ENCODE assay signal across 10 cellular contexts in genomic region chr1:33371334-33371733, GRCh38. TPM values are rescaled to one million over a fixed set of nuclear protein-coding genes. Genes with fewer than 3 reads are reported as not detected.
"Had no signal": no experiment of that assay in that cellular context is flagged by ENCODE, and none has a peak within 500 bp of the region (broad histone marks: within the 10 kb centered on the region; RNA-seq: fewer than 3 reads in every experiment).

No MANE protein-coding gene starts in this region.

- H3K9ac ChIP-seq: GM23248 had no signal

- H3K27ac ChIP-seq: GM23248 had no signal

- H3K4me3 ChIP-seq: GM23248, HAP-1, K562 had no signal

- H3K9me3 ChIP-seq: HAP-1 had no signal

- DNase-seq: GM23248, GOT3, H7, HFFc6, IMR-90, KG1 had no signal

- ATAC-seq: HCT116, K562 had no signal

- H2AFZ ChIP-seq: GM23248 had no signal

- H3K36me3 ChIP-seq: HAP-1 had no signal

- H3K4me1 ChIP-seq: HAP-1 had no signal

RNA-seq across cellular contexts. Expression of gene A3GALT2, which starts 50.4 kb away (rescaled TPM):
- total RNA-seq: GM23248, H4, H7, HFFc6, IMR-90, K562 had no signal
- polyA plus RNA-seq: GM23248, IMR-90, K562 had no signal
